7 cellular contexts compared by ENCODE assay signal in genomic region chr15:51907136-51907862, GRCh38.
DNase-seq lines count a peak whose midpoint lies in the region; TF ChIP-seq lines count a peak whose summit lies in the region.

No MANE protein-coding gene starts in this region.

- H3K4me1 ChIP-seq in duodenal mucosa (ENCODE audit: control insufficient read depth in 1 of 2, insufficient read depth in 2 of 2, low read length in 2 of 2) (peaks cover 5 to 8% of the 10 kb centered on the region in 2 donors), prostate gland (replicated peaks) (no peaks in the 10 kb centered on the region), ascending aorta (no peaks in the 10 kb centered on the region)

- in situ Hi-C loops in GM13977 (cut with MboI; ENCODE audit: low pct_unique_long_range_greater_than_20kb, low sequenced_read_pairs, unreplicated experiment), result no loop called here

- no peak for TF ChIP-seq POLR2A in prostate gland (IDR thresholded peaks at IDR 0.05)

- H3K9me3 ChIP-seq in duodenal mucosa (ENCODE audit: control insufficient read depth in 1 of 2, low read length in 2 of 2) (no peaks in the 10 kb centered on the region), prostate gland (no peaks in the 10 kb centered on the region), ascending aorta (no peaks in the 10 kb centered on the region)

- H3K4me3 ChIP-seq in duodenal mucosa (ENCODE audit: low read depth in 1 of 2, low read length in 2 of 2) (no peak overlapping the region), prostate gland (no peak overlapping the region), ascending aorta (no peak overlapping the region)

- 46% methylated on average over 8 of the region's 8 CpGs for WGBS in prostate gland

- H3K27me3 ChIP-seq in duodenal mucosa (ENCODE audit: control insufficient read depth in 1 of 2, insufficient read depth in 2 of 2, low read length in 2 of 2) (no peaks in the 10 kb centered on the region), prostate gland (replicated peaks; ENCODE audit: insufficient read depth) (no peaks in the 10 kb centered on the region), ascending aorta (no peaks in the 10 kb centered on the region)

- peak; percentile 67 for DNase-seq in H4 (ENCODE audit: low spot score)
- peak; percentile 75 for DNase-seq in NCI-H510A (lab: John Stamatoyannopoulos, UW)
- DNase-seq in prostate gland (ENCODE audit: low spot score), result peak; percentile 40
- no peak for DNase-seq in ascending aorta (ENCODE audit: low spot score in 2 of 2)
- DNase-seq in GM13977 (ENCODE audit: low spot score), result no peak
- no peak for DNase-seq in NCI-H2227 (lab: John Stamatoyannopoulos, UW; ENCODE audit: unreplicated experiment)

- H3K36me3 ChIP-seq in duodenal mucosa (ENCODE audit: control insufficient read depth in 1 of 2, insufficient read depth in 2 of 2, low read length in 2 of 2) (peaks cover 19 to 41% of the 10 kb centered on the region in 2 donors), prostate gland (no peaks in the 10 kb centered on the region), ascending aorta (peaks cover 28 to 57% of the 10 kb centered on the region in 2 donors)

- H3K27ac ChIP-seq in duodenal mucosa (ENCODE audit: low read depth, low read length), result peak overlapping the region; percentile 25
- H3K27ac ChIP-seq in prostate gland, result peak overlapping the region; percentile 1 to 14
- H3K27ac ChIP-seq in ascending aorta, result no peak overlapping the region

- H3K9ac ChIP-seq in duodenal mucosa (ENCODE audit: low read depth in 1 of 2, low read length in 2 of 2), result no peak overlapping the region

- TF ChIP-seq CTCF in prostate gland (IDR thresholded peaks at IDR 0.05) (peak in 1 of 4 experiments; percentile 39), ascending aorta (IDR thresholded peaks at IDR 0.05) (no peak), GM13977 (IDR thresholded peaks at IDR 0.05; ENCODE audit: extremely low read depth, insufficient read depth, missing control alignments) (no peak)

- intact Hi-C loops in prostate gland (cut with DNase I) (no loop called here), ascending aorta (cut with DNase I) (no loop called here)

Comparison
In these comparisons a context has a peak if more than half of its experiments do, and no peak if none do; other contexts are left out.
1. DNase-seq: peak in H4 (single experiment), NCI-H510A (single experiment) and prostate gland (single experiment); none in ascending aorta (0 of 2), GM13977 (single experiment) and NCI-H2227 (single experiment).
2. H3K27ac ChIP-seq: peak in duodenal mucosa (single experiment) and prostate gland (2 of 2); none in ascending aorta (0 of 2).